ENCODE assay signal across 7 cellular contexts in genomic region chr16:70011120-70011519, GRCh38. TPM values are rescaled to one million over a fixed set of nuclear protein-coding genes. Genes with fewer than 3 reads are reported as not detected.
DNase-seq lines count a peak whose midpoint lies in the region; ATAC-seq and TF ChIP-seq lines count a peak whose summit lies in the region.
"Not testable (repeated sequence)": the region's sequence is repeated elsewhere in the genome, so short reads cannot be mapped to it uniquely, and the experiment has no call there.

No MANE protein-coding gene starts in this region.

- not testable (repeated sequence) for H3K9me3 ChIP-seq in RWPE2 (ENCODE audit: severe bottlenecking); body of pancreas; right cardiac atrium (ENCODE audit: control insufficient read depth, low read length); mesenchymal stem cell (ENCODE audit: control insufficient read depth, low read length); psoas muscle

- not testable (repeated sequence) for H2BK120ac ChIP-seq in mesenchymal stem cell (ENCODE audit: low read depth, low read length)

- H3K36me3 ChIP-seq in RWPE2 (ENCODE audit: low read depth) (peaks cover 12% of the 10 kb centered on the region), mesenchymal stem cell (ENCODE audit: control insufficient read depth in 1 of 2, insufficient read depth in 2 of 2, low read depth in 1 of 2, low read length in 2 of 2) (peaks cover 24 to 30% of the 10 kb centered on the region in 2 experiments), psoas muscle (ENCODE audit: insufficient read depth in 1 of 2, low read depth in 1 of 2) (peaks cover 0 to 55% of the 10 kb centered on the region in 2 donors)
- not testable (repeated sequence) for H3K36me3 ChIP-seq in body of pancreas (replicated peaks in 1 of 2; ENCODE audit: insufficient read depth in 1 of 2, low read depth in 2 of 2)

- TF ChIP-seq CTCF in RWPE2 (IDR thresholded peaks at IDR 0.05; ENCODE audit: poor library complexity, severe bottlenecking); body of pancreas (IDR thresholded peaks at IDR 0.05); psoas muscle (IDR thresholded peaks at IDR 0.05): not testable (repeated sequence)

- H3K14ac ChIP-seq in mesenchymal stem cell (ENCODE audit: low read length in 2 of 2): not testable (repeated sequence)

- H2BK15ac ChIP-seq in mesenchymal stem cell (ENCODE audit: low read depth, poor library complexity, severe bottlenecking): not testable (repeated sequence)

- H3K27ac ChIP-seq in RWPE2 (ENCODE audit: poor library complexity, severe bottlenecking); body of pancreas; right cardiac atrium (ENCODE audit: low read length); mesenchymal stem cell (ENCODE audit: low read length, poor library complexity, severe bottlenecking); psoas muscle: not testable (repeated sequence)

- not testable (repeated sequence) for H2BK5ac ChIP-seq in mesenchymal stem cell (ENCODE audit: low read depth, low read length, poor library complexity, severe bottlenecking)

- H4K91ac ChIP-seq in mesenchymal stem cell (ENCODE audit: low read length): not testable (repeated sequence)

- H3K23ac ChIP-seq in mesenchymal stem cell (ENCODE audit: low read length in 2 of 2): not testable (repeated sequence)

- ATAC-seq in RWPE2 (ENCODE audit: low read depth): peak; percentile 46; the same call in 2 of the 3 replicates
- ATAC-seq in body of pancreas: peak; percentile 21
- peak; percentile 21 to 54 for ATAC-seq in right cardiac atrium
- ATAC-seq in psoas muscle: peak in 3 of 4 donors; percentile 56 to 63 (median 57)

- H4K8ac ChIP-seq in mesenchymal stem cell (ENCODE audit: low read length): not testable (repeated sequence)

- H3K4me1 ChIP-seq in RWPE2 (ENCODE audit: insufficient read depth, poor library complexity, severe bottlenecking); body of pancreas; right cardiac atrium (ENCODE audit: control insufficient read depth, insufficient read depth, low read length); mesenchymal stem cell (ENCODE audit: control insufficient read depth, insufficient read depth, low read depth, low read length); psoas muscle: not testable (repeated sequence)

- not testable (repeated sequence) for H3K27me3 ChIP-seq in RWPE2 (ENCODE audit: insufficient read depth, poor library complexity, severe bottlenecking); body of pancreas; right cardiac atrium (ENCODE audit: control insufficient read depth, insufficient read depth); mesenchymal stem cell (ENCODE audit: control insufficient read depth in 1 of 2, insufficient read depth in 1 of 2, low read length in 2 of 2); psoas muscle (ENCODE audit: insufficient read depth in 3 of 3, low read length in 2 of 3)

- TF ChIP-seq POLR2A in body of pancreas (IDR thresholded peaks at IDR 0.05): not testable (repeated sequence)

- intact Hi-C loops in body of pancreas (cut with DNase I); right cardiac atrium (cut with DNase I); psoas muscle (cut with DNase I): not testable (repeated sequence)

- H3K4ac ChIP-seq in mesenchymal stem cell (ENCODE audit: low read depth in 1 of 2, low read length in 2 of 2): not testable (repeated sequence)

- H3K9ac ChIP-seq in mesenchymal stem cell (ENCODE audit: low read length): not testable (repeated sequence)

- not testable (repeated sequence) for H3K4me2 ChIP-seq in mesenchymal stem cell (ENCODE audit: low read length, poor library complexity, severe bottlenecking)

- not testable (repeated sequence) for H2AFZ ChIP-seq in mesenchymal stem cell (ENCODE audit: low read depth, low read length)

- not testable (repeated sequence) for H2AK5ac ChIP-seq in mesenchymal stem cell (ENCODE audit: low read length, severe bottlenecking)

- WGBS in body of pancreas, 2 donors: 72 to 87% methylated on average over 8 to 9 of the region's 11 CpGs
- WGBS in right cardiac atrium: 84% methylated on average over 10 of the region's 11 CpGs
- 73% methylated on average over 7 of the region's 11 CpGs for WGBS in mesenchymal stem cell
- 68 to 75% (median 68%) methylated on average over 9 to 10 of the region's 11 CpGs for WGBS in psoas muscle, 3 donors

- not testable (repeated sequence) for H3K4me3 ChIP-seq in RWPE2 (ENCODE audit: severe bottlenecking); body of pancreas; right cardiac atrium (ENCODE audit: low read length); mesenchymal stem cell (ENCODE audit: insufficient read depth in 1 of 2, low read depth in 1 of 2, low read length in 2 of 2); psoas muscle

- DNase-seq in EH (ENCODE audit: low read depth): peak; percentile 31
- DNase-seq in MV-4-11 (lab: John Stamatoyannopoulos, UW): peak; percentile 50
- not testable (repeated sequence) for DNase-seq in RWPE2 (ENCODE audit: low spot score); body of pancreas; right cardiac atrium; psoas muscle
- DNase-seq in mesenchymal stem cell: peak; percentile 20

- H2BK12ac ChIP-seq in mesenchymal stem cell (ENCODE audit: low read length in 2 of 2): not testable (repeated sequence)

- not testable (repeated sequence) for H3K79me1 ChIP-seq in mesenchymal stem cell (replicated peaks; ENCODE audit: low read length, poor library complexity, severe bottlenecking)

- H3K18ac ChIP-seq in mesenchymal stem cell (ENCODE audit: low read depth in 1 of 2, low read length in 2 of 2): not testable (repeated sequence)

RNA-seq across cellular contexts. Expression of gene CLEC18A, which starts 60.0 kb away (rescaled TPM):
- total RNA-seq in body of pancreas: 1 to 10 TPM in 1 of 2 donors, under 1 TPM in 1; 0.33 to 2.1 TPM
- under 1 TPM; 0.34 to 0.74 (median 0.48) TPM for total RNA-seq in right cardiac atrium
- 0.18 TPM for polyA plus RNA-seq in right cardiac atrium
- polyA plus RNA-seq in mesenchymal stem cell (2013, experiment 1 of 2): 0.23 TPM
- polyA plus RNA-seq in mesenchymal stem cell (2013, experiment 2 of 2): 0.18 TPM
- under 1 TPM in 2 of 4 donors, not detected in 2; 0.21 to 0.22 TPM for total RNA-seq in psoas muscle
- polyA plus RNA-seq in psoas muscle: under 1 TPM; 0.10 to 0.27 (median 0.27) TPM
